31 cellular contexts compared by ENCODE assay signal in the genomic region with DNA sequence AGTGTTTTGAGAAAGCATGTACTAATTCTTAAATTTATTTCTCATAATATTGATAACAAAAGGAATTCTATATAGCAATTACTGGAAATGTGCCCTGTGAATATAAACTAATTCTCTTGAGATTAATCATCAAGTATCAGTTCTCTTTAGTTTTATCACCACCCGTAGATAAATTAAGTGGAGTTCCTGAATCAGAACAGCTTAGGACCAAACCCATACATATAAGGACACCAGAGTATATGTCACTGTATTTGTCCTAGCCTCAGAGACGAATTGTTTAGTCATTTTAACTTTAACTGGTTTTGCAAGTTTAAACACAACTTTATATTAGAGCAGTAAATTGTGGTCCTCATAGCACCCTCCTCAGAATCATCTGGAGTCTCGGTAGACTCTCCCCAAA.
"Had no signal": no experiment of that assay in that cellular context is flagged by ENCODE, and none has a peak within 500 bp of the region (broad histone marks: within the 10 kb centered on the region; RNA-seq: fewer than 3 reads in every experiment).

No MANE protein-coding gene starts in this region.

- H3K9me3 Mint-ChIP-seq: activated CD4-positive, alpha-beta memory T cell treated with anti-CD3 and anti-CD28 coated beads for 36 hours; activated naive CD4-positive, alpha-beta T cell treated with anti-CD3 and anti-CD28 coated beads for 36 hours; activated naive CD8-positive, alpha-beta T cell treated with anti-CD3 and anti-CD28 coated beads, Interleukin-2, amount 50 U/mL, for 24 hours; activated T-helper 2 cell treated with anti-CD3 and anti-CD28 coated beads, Interferon-gamma antibody, Interleukin-2, Interleukin-4, amounts not matched to agents 10 μg/mL and 5 μg/mL and 100 μg/mL, durations not matched to agents 14 hours and 24 hours and 36 hours had no signal

- H3K27me3 Mint-ChIP-seq: activated naive CD8-positive, alpha-beta T cell treated with anti-CD3 and anti-CD28 coated beads for 36 hours had no signal

- H3K4me1 ChIP-seq: adrenal gland, body of pancreas, colonic mucosa had no signal

- ATAC-seq: activated CD4-positive, alpha-beta T cell treated with anti-CD3 and anti-CD28 coated beads for 36 hours; activated CD8-positive, alpha-beta memory T cell treated with anti-CD3 and anti-CD28 coated beads, Interleukin-2, amount 10 ng/mL, durations not matched to agents 7 days and 5 days; activated CD8-positive, alpha-beta T cell treated with anti-CD3 and anti-CD28 coated beads, Interleukin-2, amount 10 ng/mL, durations not matched to agents 7 days and 5 days; activated naive CD8-positive, alpha-beta T cell treated with anti-CD3 and anti-CD28 coated beads, Interleukin-2, amount 50 U/mL, for 24 hours; body of pancreas; esophagus mucosa had no signal

- H3K4me3 ChIP-seq: adrenal gland, body of pancreas, colonic mucosa had no signal

- H3K36me3 ChIP-seq: colonic mucosa had no signal

- H3K27ac Mint-ChIP-seq: activated CD4-positive, alpha-beta memory T cell treated with anti-CD3 and anti-CD28 coated beads for 36 hours; activated CD4-positive, alpha-beta T cell treated with anti-CD3 and anti-CD28 coated beads for 36 hours; activated CD4-positive, alpha-beta T cell treated with anti-CD3 and anti-CD28 coated beads, Interleukin-2, amount 10 ng/mL, durations not matched to agents 24 days and 14 days; activated CD8-positive, alpha-beta memory T cell treated with anti-CD3 and anti-CD28 coated beads, Interleukin-2, amount 10 ng/mL, durations not matched to agents 7 days and 5 days; activated CD8-positive, alpha-beta T cell treated with anti-CD3 and anti-CD28 coated beads, Interleukin-2, amount 10 ng/mL, durations not matched to agents 7 days and 5 days; activated naive CD4-positive, alpha-beta T cell treated with anti-CD3 and anti-CD28 coated beads for 36 hours; activated naive CD4-positive, alpha-beta T cell treated with anti-CD3 and anti-CD28 coated beads, Interleukin-2, amount 50 U/mL, for 24 hours; activated naive CD8-positive, alpha-beta T cell treated with anti-CD3 and anti-CD28 coated beads for 36 hours; activated naive CD8-positive, alpha-beta T cell treated with anti-CD3 and anti-CD28 coated beads, Interleukin-2, amount 50 U/mL, for 24 hours; activated T-helper 1 cell treated with anti-CD3 and anti-CD28 coated beads, Interleukin-12 subunit alpha, Interleukin-12 subunit beta, Interleukin-2, Interleukin-4 antibody, amounts not matched to agents 30 ng/mL and 10 ng/mL and 1 ng/mL, durations not matched to agents 14 hours and 24 hours and 36 hours; activated T-helper 2 cell treated with anti-CD3 and anti-CD28 coated beads, Interferon-gamma antibody, Interleukin-2, Interleukin-4, amounts not matched to agents 10 μg/mL and 5 μg/mL and 100 μg/mL, durations not matched to agents 14 hours and 24 hours and 36 hours had no signal

- H3K9me3 ChIP-seq: adrenal gland, body of pancreas, colonic mucosa had no signal

- H3K4me3 Mint-ChIP-seq: activated CD4-positive, alpha-beta memory T cell treated with anti-CD3 and anti-CD28 coated beads for 36 hours; activated CD4-positive, alpha-beta T cell treated with anti-CD3 and anti-CD28 coated beads for 36 hours; activated CD4-positive, alpha-beta T cell treated with anti-CD3 and anti-CD28 coated beads, Interleukin-2, amount 10 ng/mL, durations not matched to agents 24 days and 14 days; activated CD8-positive, alpha-beta memory T cell treated with anti-CD3 and anti-CD28 coated beads, Interleukin-2, amount 10 ng/mL, durations not matched to agents 7 days and 5 days; activated CD8-positive, alpha-beta T cell treated with anti-CD3 and anti-CD28 coated beads, Interleukin-2, amount 10 ng/mL, durations not matched to agents 7 days and 5 days; activated naive CD4-positive, alpha-beta T cell treated with anti-CD3 and anti-CD28 coated beads for 36 hours; activated naive CD4-positive, alpha-beta T cell treated with anti-CD3 and anti-CD28 coated beads, Interleukin-2, amount 50 U/mL, for 24 hours; activated naive CD8-positive, alpha-beta T cell treated with anti-CD3 and anti-CD28 coated beads for 36 hours; activated naive CD8-positive, alpha-beta T cell treated with anti-CD3 and anti-CD28 coated beads, Interleukin-2, amount 50 U/mL, for 24 hours; activated T-helper 1 cell treated with anti-CD3 and anti-CD28 coated beads, Interleukin-12 subunit alpha, Interleukin-12 subunit beta, Interleukin-2, Interleukin-4 antibody, amounts not matched to agents 30 ng/mL and 10 ng/mL and 1 ng/mL, durations not matched to agents 14 hours and 24 hours and 36 hours had no signal

- H3K27me3 ChIP-seq: adrenal gland, body of pancreas, colonic mucosa had no signal

- FAIRE-seq: endometrium, endothelial cell of umbilical vein, frontal cortex had no signal

- H3K27ac ChIP-seq: adrenal gland, body of pancreas, colonic mucosa had no signal

- DNase-seq: activated CD4-positive, alpha-beta memory T cell treated with anti-CD3 and anti-CD28 coated beads for 36 hours; activated CD4-positive, alpha-beta T cell treated with anti-CD3 and anti-CD28 coated beads for 36 hours; activated CD4-positive, alpha-beta T cell treated with anti-CD3 and anti-CD28 coated beads, Interleukin-2, amount 10 ng/mL, durations not matched to agents 24 days and 14 days; activated CD4-positive, CD25-positive, alpha-beta regulatory T cell; activated CD4-positive, CD25-positive, alpha-beta regulatory T cell treated with anti-CD3 and anti-CD28 coated beads, Interleukin-2, amount 50 U/mL, for 72 hours; activated CD8-positive, alpha-beta memory T cell treated with anti-CD3 and anti-CD28 coated beads, Interleukin-2, amount 10 ng/mL, durations not matched to agents 7 days and 5 days; activated CD8-positive, alpha-beta memory T cell treated with anti-CD3 and anti-CD28 coated beads, Interleukin-2, amount 50 U/mL, for 4 hours; activated CD8-positive, alpha-beta T cell treated with anti-CD3 and anti-CD28 coated beads, Interleukin-2, amount 10 ng/mL, durations not matched to agents 7 days and 5 days; activated effector memory CD4-positive, alpha-beta T cell treated with anti-CD3 and anti-CD28 coated beads, Interleukin-2, amount 50 U/mL, for 16 hours; activated naive CD4-positive, alpha-beta T cell treated with anti-CD3 and anti-CD28 coated beads for 36 hours; activated naive CD8-positive, alpha-beta T cell treated with anti-CD3 and anti-CD28 coated beads for 36 hours; activated naive CD8-positive, alpha-beta T cell treated with anti-CD3 and anti-CD28 coated beads, Interleukin-2, amount 50 U/mL, for 24 hours; activated T-cell treated with anti-CD3 and anti-CD28 coated beads, Interleukin-2, amount 50 U/mL, for 1 hour; activated T-cell treated with anti-CD3 and anti-CD28 coated beads, Interleukin-2, amount 50 U/mL, for 48 hours; adrenal gland; amygdala; aorta; body of pancreas; caudate nucleus; colonic mucosa; effector CD8-positive, alpha-beta T cell; foreskin fibroblast; head of caudate nucleus; T-helper 2 cell had no signal

- H3K36me3 Mint-ChIP-seq: activated CD4-positive, alpha-beta memory T cell treated with anti-CD3 and anti-CD28 coated beads for 36 hours; activated naive CD8-positive, alpha-beta T cell treated with anti-CD3 and anti-CD28 coated beads for 36 hours had no signal
